In the genomic region with DNA sequence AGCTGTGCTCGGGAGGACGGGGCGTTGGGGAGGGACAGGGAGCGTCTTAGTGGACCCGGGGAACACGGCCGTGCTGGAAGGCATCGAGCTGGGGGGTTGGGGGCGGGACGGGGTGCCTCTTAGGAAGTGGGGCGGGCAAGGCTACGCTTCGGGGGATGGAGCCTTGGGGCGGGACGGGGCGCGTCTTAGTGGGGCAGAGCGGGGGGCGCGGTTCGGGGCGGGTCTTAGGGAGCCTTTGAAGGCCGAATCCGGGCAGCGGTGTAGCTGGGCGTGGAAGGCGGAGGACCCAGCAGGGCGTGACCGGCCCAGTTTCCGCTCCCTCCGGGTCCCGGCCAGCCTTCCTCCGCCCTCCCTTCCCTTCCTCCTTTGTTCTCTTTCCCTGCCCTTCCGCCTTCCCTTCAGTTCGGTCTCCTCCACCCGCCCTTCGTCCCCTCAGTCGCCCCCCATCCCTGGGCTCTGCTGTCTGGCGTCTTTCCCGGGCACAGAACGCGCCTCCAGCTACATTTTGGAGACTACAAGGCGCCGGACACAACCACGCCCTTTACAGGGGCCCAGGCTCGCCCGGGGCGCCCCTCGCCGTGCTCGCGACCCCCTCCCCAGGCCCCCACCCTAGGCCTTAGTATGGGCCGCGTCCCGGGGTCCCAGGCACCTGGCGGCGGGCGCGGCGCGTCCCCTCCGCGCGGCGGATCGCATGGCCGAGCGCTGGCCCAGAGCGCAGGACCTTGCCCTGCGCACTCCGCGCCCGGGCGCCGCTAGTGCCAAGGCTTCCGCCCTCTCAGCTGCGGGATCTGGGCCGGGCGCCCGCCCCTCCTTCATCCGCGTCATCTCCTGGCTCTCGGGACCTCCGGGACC, we compare ENCODE assay signal across 8 cellular contexts. TPM values are rescaled to one million over a fixed set of nuclear protein-coding genes. Genes with fewer than 3 reads are reported as not detected.
A peak's percentile ranks its signal among the peaks of the same experiment; 100 is the strongest.
DNase-seq lines count a peak whose midpoint lies in the region; ATAC-seq and TF ChIP-seq lines count a peak whose summit lies in the region.

TSS of gene ARSD (minus strand) at position 757 of the 852 bp plus-strand sequence. CDS start at position 693, 64 bp downstream.

- H3K36me3 ChIP-seq in PC-3 (ENCODE audit: low read depth, low read length) (no peaks in the 10 kb centered on the region), gastroesophageal sphincter (peaks cover 0 to 9% of the 10 kb centered on the region in 2 donors), neuron (ENCODE audit: insufficient read depth, low read length) (no peaks in the 10 kb centered on the region), thymus (ENCODE audit: control insufficient read depth, insufficient read depth) (no peaks in the 10 kb centered on the region)

- peaks cover 5% of the 10 kb centered on the region for H3K4me1 Mint-ChIP-seq in activated naive CD4-positive, alpha-beta T cell treated with anti-CD3 and anti-CD28 coated beads, Interleukin-2, amount 10 ng/mL, durations not matched to agents 7 days and 5 days

- no peaks in the 10 kb centered on the region for H3K9me3 ChIP-seq in PC-3 (ENCODE audit: low read length)
- no peaks in the 10 kb centered on the region for H3K9me3 ChIP-seq in gastroesophageal sphincter
- peaks cover 4% of the 10 kb centered on the region for H3K9me3 ChIP-seq in neuron (ENCODE audit: low read length)
- no peaks in the 10 kb centered on the region for H3K9me3 ChIP-seq in thymus (ENCODE audit: control insufficient read depth)

- no peaks in the 10 kb centered on the region for H3K4me1 ChIP-seq in PC-3 (ENCODE audit: insufficient read depth, low read length)
- no peaks in the 10 kb centered on the region for H3K4me1 ChIP-seq in gastroesophageal sphincter
- H3K4me1 ChIP-seq in neuron (ENCODE audit: insufficient read depth, low read length) = peaks cover 2% of the 10 kb centered on the region
- H3K4me1 ChIP-seq in thymus (ENCODE audit: control insufficient read depth, insufficient read depth, low read length) = no peaks in the 10 kb centered on the region

- H3K9me3 Mint-ChIP-seq in activated naive CD4-positive, alpha-beta T cell treated with anti-CD3 and anti-CD28 coated beads, Interleukin-2, amount 10 ng/mL, durations not matched to agents 7 days and 5 days = no peaks in the 10 kb centered on the region

- H3K9me2 ChIP-seq in PC-3 (replicated peaks; ENCODE audit: low read length) = no peaks in the 10 kb centered on the region

- no TSS peak for BruUV-seq in PC-3 (replicated peaks; lab: Mats Ljungman, UMichigan)

- TF ChIP-seq CTCF in PC-3 (conservative IDR thresholded peaks at IDR 0.05; ENCODE audit: low read depth, low read length) (no peak), gastroesophageal sphincter (IDR thresholded peaks at IDR 0.05) (no peak)

- H3K4me3 Mint-ChIP-seq in activated naive CD4-positive, alpha-beta T cell treated with anti-CD3 and anti-CD28 coated beads, Interleukin-2, amount 10 ng/mL, durations not matched to agents 7 days and 5 days = peak within 1 kb of the TSS; percentile 76

- no peaks in the 10 kb centered on the region for H3F3A ChIP-seq in PC-3 (ENCODE audit: low read length, unreplicated experiment)

- no peak for TF ChIP-seq EP300 in gastroesophageal sphincter (IDR thresholded peaks at IDR 0.05)

- H3K79me2 ChIP-seq in PC-3 (ENCODE audit: low read length) = no peaks in the 10 kb centered on the region

- no peaks in the 10 kb centered on the region for H3K36me3 Mint-ChIP-seq in activated naive CD4-positive, alpha-beta T cell treated with anti-CD3 and anti-CD28 coated beads, Interleukin-2, amount 10 ng/mL, durations not matched to agents 7 days and 5 days

- peak; percentile 1 for DNase-seq in DMS79 treated with DMSO at 0.1 percent for 48 hours (lab: John Stamatoyannopoulos, UW)
- no peak for DNase-seq in DMS79 (lab: John Stamatoyannopoulos, UW)
- peak; percentile 88 for DNase-seq in PC-3
- peak; percentile 60 for DNase-seq in activated naive CD4-positive, alpha-beta T cell treated with anti-CD3 and anti-CD28 coated beads, Interleukin-2, amount 10 ng/mL, durations not matched to agents 7 days and 5 days

- 2% methylated on average over 14 of the region's 84 CpGs; no CpG with 5 or more reads in 1 of the 2 donors for WGBS in gastroesophageal sphincter (ENCODE audit: low coverage in 1 of 2), 2 donors
- WGBS in thymus = under 1% methylated on average over 72 of the region's 84 CpGs

- POLR2A ChIA-PET in PC-3 (lab: Charles Lee; ENCODE audit: unreplicated experiment) = interaction anchor here (0.5 to 0.7 kb wide), 2 partner anchors 24 to 98 kb away, joined by 4 to 6 read pairs; no protein-coding TSS in a partner anchor

- intact Hi-C loops in PC-3 (cut with micrococcal nuclease) = no loop called here

- H4K20me1 ChIP-seq in PC-3 (ENCODE audit: low read length) = no peaks in the 10 kb centered on the region

- H2AFZ ChIP-seq in PC-3 (ENCODE audit: low read length) = peak within 1 kb of the TSS; percentile 76
- peak within 1 kb of the TSS; percentile 99 for H2AFZ ChIP-seq in neuron (ENCODE audit: low read depth, low read length)

- H3K27me3 Mint-ChIP-seq in activated naive CD4-positive, alpha-beta T cell treated with anti-CD3 and anti-CD28 coated beads, Interleukin-2, amount 10 ng/mL, durations not matched to agents 7 days and 5 days = peaks cover 18% of the 10 kb centered on the region

- H3K27ac ChIP-seq in PC-3 (ENCODE audit: low read length) = peak within 1 kb of the TSS; percentile 88
- H3K27ac ChIP-seq in gastroesophageal sphincter = peak within 1 kb of the TSS; percentile 94 to 99 (median 98)
- peak within 1 kb of the TSS; percentile 87 for H3K27ac ChIP-seq in thymus (ENCODE audit: low read depth)

- peak within 1 kb of the TSS; percentile 85 for H3K4me2 ChIP-seq in PC-3 (ENCODE audit: low read length)

- TF ChIP-seq POLR2A in gastroesophageal sphincter (IDR thresholded peaks at IDR 0.05) = peak; percentile 90 to 93

- H3K27ac Mint-ChIP-seq in activated naive CD4-positive, alpha-beta T cell treated with anti-CD3 and anti-CD28 coated beads, Interleukin-2, amount 10 ng/mL, durations not matched to agents 7 days and 5 days = no peak within 1 kb of the TSS

- H3K27me3 ChIP-seq in PC-3 (ENCODE audit: low read length) = no peaks in the 10 kb centered on the region
- H3K27me3 ChIP-seq in gastroesophageal sphincter = no peaks in the 10 kb centered on the region
- peaks cover 4% of the 10 kb centered on the region for H3K27me3 ChIP-seq in neuron (ENCODE audit: insufficient read depth, low read length)
- H3K27me3 ChIP-seq in thymus (ENCODE audit: control insufficient read depth, insufficient read depth) = no peaks in the 10 kb centered on the region

- H3K9ac ChIP-seq in PC-3 (ENCODE audit: low read length) = peak within 1 kb of the TSS; percentile 98

- ATAC-seq in HG02973 (IDR thresholded peaks at IDR 0.05; ENCODE audit: unreplicated experiment) = peak; percentile 92
- peak; percentile 93 for ATAC-seq in PC-3
- ATAC-seq in gastroesophageal sphincter = peak; percentile 96

- CTCF ChIA-PET in PC-3 (lab: Charles Lee) = no interaction called here
- CTCF ChIA-PET in activated naive CD4-positive, alpha-beta T cell treated with anti-CD3 and anti-CD28 coated beads, Interleukin-2, amount 10 ng/mL, durations not matched to agents 7 days and 5 days (lab: Charles Lee) = no interaction called here

- peak within 1 kb of the TSS; percentile 86 for H3K4me3 ChIP-seq in PC-3 (ENCODE audit: low read length)
- H3K4me3 ChIP-seq in gastroesophageal sphincter = peak within 1 kb of the TSS; percentile 70 to 90
- H3K4me3 ChIP-seq in neuron (ENCODE audit: low read length) = peak within 1 kb of the TSS; percentile 50
- H3K4me3 ChIP-seq in thymus (ENCODE audit: low read length) = peak within 1 kb of the TSS; percentile 55

RNA-seq across cellular contexts. Expression of gene ARSD, which starts in this region (rescaled TPM):
- 13.8 and 26.7 TPM in 2 replicates for total RNA-seq in PC-3 (2014; rRNA removed)
- 10 to 100 TPM; 11.5 to 20.2 (median 12.4) TPM for total RNA-seq in gastroesophageal sphincter
- polyA plus RNA-seq in thymus = 5.5 TPM
